Comparison of ENCODE assay signal across 1 cellular context in genomic region chr1:111190931-111191451, GRCh38.
TF ChIP-seq lines count a peak whose summit lies in the region.

No MANE protein-coding gene starts in this region.

TF ChIP-seq in WTC11, 78 proteins besides CTCF, POLR2A, EP300 and RAD21 (continued from another document):
- TF ChIP-seq, protein P1, sequence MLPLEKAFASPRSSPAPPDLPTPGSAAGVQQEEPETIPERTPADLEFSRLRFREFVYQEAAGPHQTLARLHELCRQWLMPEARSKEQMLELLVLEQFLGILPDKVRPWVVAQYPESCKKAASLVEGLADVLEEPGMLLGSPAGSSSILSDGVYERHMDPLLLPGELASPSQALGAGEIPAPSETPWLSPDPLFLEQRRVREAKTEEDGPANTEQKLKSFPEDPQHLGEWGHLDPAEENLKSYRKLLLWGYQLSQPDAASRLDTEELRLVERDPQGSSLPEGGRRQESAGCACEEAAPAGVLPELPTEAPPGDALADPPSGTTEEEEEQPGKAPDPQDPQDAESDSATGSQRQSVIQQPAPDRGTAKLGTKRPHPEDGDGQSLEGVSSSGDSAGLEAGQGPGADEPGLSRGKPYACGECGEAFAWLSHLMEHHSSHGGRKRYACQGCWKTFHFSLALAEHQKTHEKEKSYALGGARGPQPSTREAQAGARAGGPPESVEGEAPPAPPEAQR (CRISPR knock-in tag; IDR thresholded peaks at IDR 0.05), result no peak
- TF ChIP-seq MXD4 (CRISPR knock-in tag; IDR thresholded peaks at IDR 0.05; ENCODE audit: borderline replicate concordance), result no peak
- no peak for TF ChIP-seq SMAD3 (CRISPR knock-in tag; IDR thresholded peaks at IDR 0.05; ENCODE audit: borderline replicate concordance)
- no peak for TF ChIP-seq PRRX2 (CRISPR knock-in tag; IDR thresholded peaks at IDR 0.05)
- TF ChIP-seq SMAD4 (CRISPR knock-in tag; IDR thresholded peaks at IDR 0.05), result no peak
- TF ChIP-seq USF1 (CRISPR knock-in tag; IDR thresholded peaks at IDR 0.05), result no peak
- TF ChIP-seq, protein P2, sequence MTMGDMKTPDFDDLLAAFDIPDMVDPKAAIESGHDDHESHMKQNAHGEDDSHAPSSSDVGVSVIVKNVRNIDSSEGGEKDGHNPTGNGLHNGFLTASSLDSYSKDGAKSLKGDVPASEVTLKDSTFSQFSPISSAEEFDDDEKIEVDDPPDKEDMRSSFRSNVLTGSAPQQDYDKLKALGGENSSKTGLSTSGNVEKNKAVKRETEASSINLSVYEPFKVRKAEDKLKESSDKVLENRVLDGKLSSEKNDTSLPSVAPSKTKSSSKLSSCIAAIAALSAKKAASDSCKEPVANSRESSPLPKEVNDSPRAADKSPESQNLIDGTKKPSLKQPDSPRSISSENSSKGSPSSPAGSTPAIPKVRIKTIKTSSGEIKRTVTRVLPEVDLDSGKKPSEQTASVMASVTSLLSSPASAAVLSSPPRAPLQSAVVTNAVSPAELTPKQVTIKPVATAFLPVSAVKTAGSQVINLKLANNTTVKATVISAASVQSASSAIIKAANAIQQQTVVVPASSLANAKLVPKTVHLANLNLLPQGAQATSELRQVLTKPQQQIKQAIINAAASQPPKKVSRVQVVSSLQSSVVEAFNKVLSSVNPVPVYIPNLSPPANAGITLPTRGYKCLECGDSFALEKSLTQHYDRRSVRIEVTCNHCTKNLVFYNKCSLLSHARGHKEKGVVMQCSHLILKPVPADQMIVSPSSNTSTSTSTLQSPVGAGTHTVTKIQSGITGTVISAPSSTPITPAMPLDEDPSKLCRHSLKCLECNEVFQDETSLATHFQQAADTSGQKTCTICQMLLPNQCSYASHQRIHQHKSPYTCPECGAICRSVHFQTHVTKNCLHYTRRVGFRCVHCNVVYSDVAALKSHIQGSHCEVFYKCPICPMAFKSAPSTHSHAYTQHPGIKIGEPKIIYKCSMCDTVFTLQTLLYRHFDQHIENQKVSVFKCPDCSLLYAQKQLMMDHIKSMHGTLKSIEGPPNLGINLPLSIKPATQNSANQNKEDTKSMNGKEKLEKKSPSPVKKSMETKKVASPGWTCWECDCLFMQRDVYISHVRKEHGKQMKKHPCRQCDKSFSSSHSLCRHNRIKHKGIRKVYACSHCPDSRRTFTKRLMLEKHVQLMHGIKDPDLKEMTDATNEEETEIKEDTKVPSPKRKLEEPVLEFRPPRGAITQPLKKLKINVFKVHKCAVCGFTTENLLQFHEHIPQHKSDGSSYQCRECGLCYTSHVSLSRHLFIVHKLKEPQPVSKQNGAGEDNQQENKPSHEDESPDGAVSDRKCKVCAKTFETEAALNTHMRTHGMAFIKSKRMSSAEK (CRISPR knock-in tag; IDR thresholded peaks at IDR 0.05; ENCODE audit: borderline replicate concordance), result no peak
- TF ChIP-seq, protein P3, sequence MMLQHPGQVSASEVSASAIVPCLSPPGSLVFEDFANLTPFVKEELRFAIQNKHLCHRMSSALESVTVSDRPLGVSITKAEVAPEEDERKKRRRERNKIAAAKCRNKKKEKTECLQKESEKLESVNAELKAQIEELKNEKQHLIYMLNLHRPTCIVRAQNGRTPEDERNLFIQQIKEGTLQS (CRISPR knock-in tag; conservative IDR thresholded peaks at IDR 0.05), result no peak
- no peak for TF ChIP-seq ZNF317 (CRISPR knock-in tag; IDR thresholded peaks at IDR 0.05; ENCODE audit: borderline replicate concordance, low read depth)
- TF ChIP-seq ESRRA (CRISPR knock-in tag; IDR thresholded peaks at IDR 0.05; ENCODE audit: borderline replicate concordance), result no peak
- TF ChIP-seq ETV6 (CRISPR knock-in tag; IDR thresholded peaks at IDR 0.05), result no peak
